8 cellular contexts compared by ENCODE assay signal in genomic region chr11:113675003-113675471, GRCh38. TPM values are rescaled to one million over a fixed set of nuclear protein-coding genes. Genes with fewer than 3 reads are reported as not detected.
DNase-seq lines count a peak whose midpoint lies in the region; ATAC-seq lines count a peak whose summit lies in the region.

No MANE protein-coding gene starts in this region.

- no peaks in the 10 kb centered on the region for H3K4me1 Mint-ChIP-seq in activated T-cell treated with anti-CD3 and anti-CD28 coated beads, Interleukin-2, amount 50 U/mL, for 4 hours (ENCODE audit: low read depth)
- H3K4me1 Mint-ChIP-seq in activated T-cell treated with anti-CD3 and anti-CD28 coated beads, Interleukin-2, amount 50 U/mL, for 24 hours (ENCODE audit: low read depth) = peaks cover 10% of the 10 kb centered on the region
- H3K4me1 Mint-ChIP-seq in activated T-helper 1 cell treated with anti-CD3 and anti-CD28 coated beads, Interleukin-12 subunit alpha, Interleukin-12 subunit beta, Interleukin-2, Interleukin-4 antibody, amounts not matched to agents 30 ng/mL and 10 ng/mL and 1 ng/mL, durations not matched to agents 14 hours and 24 hours and 36 hours (ENCODE audit: low read depth) = peaks cover 4% of the 10 kb centered on the region
- peaks cover 17% of the 10 kb centered on the region for H3K4me1 Mint-ChIP-seq in stimulated activated effector memory CD8-positive, alpha-beta T cell treated with anti-CD3 and anti-CD28 coated beads, Interleukin-12 subunit alpha, Interleukin-12 subunit beta, amount 100 ng/mL, for 72 hours

- ATAC-seq in activated T-cell treated with anti-CD3 and anti-CD28 coated beads, Interleukin-2, amount 50 U/mL, for 4 hours = peak; percentile 37 to 38
- peak; percentile 75 for ATAC-seq in HG03066 (IDR thresholded peaks at IDR 0.05; ENCODE audit: low read depth, unreplicated experiment)
- ATAC-seq in stimulated activated effector memory CD8-positive, alpha-beta T cell treated with anti-CD3 and anti-CD28 coated beads, Interleukin-12 subunit alpha, Interleukin-12 subunit beta, amount 100 ng/mL, for 72 hours = peak; percentile 95

- DNase-seq in activated T-cell treated with anti-CD3 and anti-CD28 coated beads, Interleukin-2, amount 50 U/mL, for 4 hours = no peak
- DNase-seq in activated T-cell treated with anti-CD3 and anti-CD28 coated beads, Interleukin-2, amount 50 U/mL, for 24 hours = no peak
- peak; percentile 20 for DNase-seq in activated T-helper 1 cell treated with anti-CD3 and anti-CD28 coated beads, Interleukin-12 subunit alpha, Interleukin-12 subunit beta, Interleukin-2, Interleukin-4 antibody, amounts not matched to agents 30 ng/mL and 10 ng/mL and 1 ng/mL, durations not matched to agents 14 hours and 24 hours and 36 hours (ENCODE audit: low spot score)
- DNase-seq in stimulated activated effector memory CD8-positive, alpha-beta T cell treated with anti-CD3 and anti-CD28 coated beads, Interleukin-12 subunit alpha, Interleukin-12 subunit beta, amount 100 ng/mL, for 72 hours (ENCODE audit: low spot score in 2 of 2) = peak; percentile 15 to 76
- DNase-seq in KG1 (lab: John Stamatoyannopoulos, UW) (no peak), middle frontal gyrus (ENCODE audit: extremely low spot score, low spot score) (no peak), SHP77 treated with DMSO at 0.1 percent for 48 hours (lab: John Stamatoyannopoulos, UW) (no peak)

- peaks cover 2% of the 10 kb centered on the region for H3K27me3 Mint-ChIP-seq in activated T-cell treated with anti-CD3 and anti-CD28 coated beads, Interleukin-2, amount 50 U/mL, for 4 hours (ENCODE audit: low read depth)
- peaks cover 9% of the 10 kb centered on the region for H3K27me3 Mint-ChIP-seq in activated T-cell treated with anti-CD3 and anti-CD28 coated beads, Interleukin-2, amount 50 U/mL, for 24 hours
- H3K27me3 Mint-ChIP-seq in activated T-helper 1 cell treated with anti-CD3 and anti-CD28 coated beads, Interleukin-12 subunit alpha, Interleukin-12 subunit beta, Interleukin-2, Interleukin-4 antibody, amounts not matched to agents 30 ng/mL and 10 ng/mL and 1 ng/mL, durations not matched to agents 14 hours and 24 hours and 36 hours (ENCODE audit: insufficient read depth) = no peaks in the 10 kb centered on the region

- H3K36me3 Mint-ChIP-seq in activated T-cell treated with anti-CD3 and anti-CD28 coated beads, Interleukin-2, amount 50 U/mL, for 4 hours (ENCODE audit: insufficient read depth) = no peaks in the 10 kb centered on the region
- H3K36me3 Mint-ChIP-seq in activated T-cell treated with anti-CD3 and anti-CD28 coated beads, Interleukin-2, amount 50 U/mL, for 24 hours (ENCODE audit: low read depth) = no peaks in the 10 kb centered on the region
- no peaks in the 10 kb centered on the region for H3K36me3 Mint-ChIP-seq in activated T-helper 1 cell treated with anti-CD3 and anti-CD28 coated beads, Interleukin-12 subunit alpha, Interleukin-12 subunit beta, Interleukin-2, Interleukin-4 antibody, amounts not matched to agents 30 ng/mL and 10 ng/mL and 1 ng/mL, durations not matched to agents 14 hours and 24 hours and 36 hours (ENCODE audit: low read depth)
- no peaks in the 10 kb centered on the region for H3K36me3 Mint-ChIP-seq in stimulated activated effector memory CD8-positive, alpha-beta T cell treated with anti-CD3 and anti-CD28 coated beads, Interleukin-12 subunit alpha, Interleukin-12 subunit beta, amount 100 ng/mL, for 72 hours

- no peaks in the 10 kb centered on the region for H3K9me3 Mint-ChIP-seq in activated T-cell treated with anti-CD3 and anti-CD28 coated beads, Interleukin-2, amount 50 U/mL, for 4 hours
- no peaks in the 10 kb centered on the region for H3K9me3 Mint-ChIP-seq in activated T-cell treated with anti-CD3 and anti-CD28 coated beads, Interleukin-2, amount 50 U/mL, for 24 hours
- H3K9me3 Mint-ChIP-seq in activated T-helper 1 cell treated with anti-CD3 and anti-CD28 coated beads, Interleukin-12 subunit alpha, Interleukin-12 subunit beta, Interleukin-2, Interleukin-4 antibody, amounts not matched to agents 30 ng/mL and 10 ng/mL and 1 ng/mL, durations not matched to agents 14 hours and 24 hours and 36 hours = no peaks in the 10 kb centered on the region
- no peaks in the 10 kb centered on the region for H3K9me3 Mint-ChIP-seq in stimulated activated effector memory CD8-positive, alpha-beta T cell treated with anti-CD3 and anti-CD28 coated beads, Interleukin-12 subunit alpha, Interleukin-12 subunit beta, amount 100 ng/mL, for 72 hours

- no peak overlapping the region for H3K27ac Mint-ChIP-seq in activated T-cell treated with anti-CD3 and anti-CD28 coated beads, Interleukin-2, amount 50 U/mL, for 24 hours
- peak overlapping the region; percentile 3 for H3K27ac Mint-ChIP-seq in activated T-helper 1 cell treated with anti-CD3 and anti-CD28 coated beads, Interleukin-12 subunit alpha, Interleukin-12 subunit beta, Interleukin-2, Interleukin-4 antibody, amounts not matched to agents 30 ng/mL and 10 ng/mL and 1 ng/mL, durations not matched to agents 14 hours and 24 hours and 36 hours
- no peak overlapping the region for H3K27ac Mint-ChIP-seq in stimulated activated effector memory CD8-positive, alpha-beta T cell treated with anti-CD3 and anti-CD28 coated beads, Interleukin-12 subunit alpha, Interleukin-12 subunit beta, amount 100 ng/mL, for 72 hours

- intact Hi-C loops in activated T-helper 1 cell treated with anti-CD3 and anti-CD28 coated beads, Interleukin-12 subunit alpha, Interleukin-12 subunit beta, Interleukin-2, Interleukin-4 antibody, amounts not matched to agents 30 ng/mL and 10 ng/mL and 1 ng/mL, durations not matched to agents 14 hours and 24 hours and 36 hours (cut with micrococcal nuclease) = loop anchor here (2.0 kb wide), 1 partner anchor 80 kb away; no protein-coding TSS in a partner anchor

- no peak overlapping the region for H3K4me3 Mint-ChIP-seq in activated T-cell treated with anti-CD3 and anti-CD28 coated beads, Interleukin-2, amount 50 U/mL, for 4 hours
- no peak overlapping the region for H3K4me3 Mint-ChIP-seq in activated T-cell treated with anti-CD3 and anti-CD28 coated beads, Interleukin-2, amount 50 U/mL, for 24 hours
- H3K4me3 Mint-ChIP-seq in activated T-helper 1 cell treated with anti-CD3 and anti-CD28 coated beads, Interleukin-12 subunit alpha, Interleukin-12 subunit beta, Interleukin-2, Interleukin-4 antibody, amounts not matched to agents 30 ng/mL and 10 ng/mL and 1 ng/mL, durations not matched to agents 14 hours and 24 hours and 36 hours = no peak overlapping the region
- no peak overlapping the region for H3K4me3 Mint-ChIP-seq in stimulated activated effector memory CD8-positive, alpha-beta T cell treated with anti-CD3 and anti-CD28 coated beads, Interleukin-12 subunit alpha, Interleukin-12 subunit beta, amount 100 ng/mL, for 72 hours

RNA-seq across cellular contexts. Expression of gene TMPRSS5, which starts 31.1 kb away (rescaled TPM):
- total RNA-seq in activated T-cell treated with anti-CD3 and anti-CD28 coated beads, Interleukin-2, amount 50 U/mL, for 4 hours = under 1 TPM; 0.30 to 0.55 (median 0.30) TPM
- total RNA-seq in activated T-helper 1 cell treated with anti-CD3 and anti-CD28 coated beads, Interleukin-12 subunit alpha, Interleukin-12 subunit beta, Interleukin-2, Interleukin-4 antibody, amounts not matched to agents 30 ng/mL and 10 ng/mL and 1 ng/mL, durations not matched to agents 14 hours and 24 hours and 36 hours = 0.66 and 1.6 TPM in 2 replicates

Comparison
In these comparisons a context has a peak if more than half of its experiments do, and no peak if none do; other contexts are left out.
1. ATAC-seq: peak in every context shown above with its lines; median percentile 95 in stimulated activated effector memory CD8-positive, alpha-beta T cell treated with anti-CD3 and anti-CD28 coated beads, Interleukin-12 subunit alpha, Interleukin-12 subunit beta, amount 100 ng/mL, for 72 hours; 75 in HG03066; 38 in activated T-cell treated with anti-CD3 and anti-CD28 coated beads, Interleukin-2, amount 50 U/mL, for 4 hours.
2. DNase-seq: peak in activated T-helper 1 cell treated with anti-CD3 and anti-CD28 coated beads, Interleukin-12 subunit alpha, Interleukin-12 subunit beta, Interleukin-2, Interleukin-4 antibody, amounts not matched to agents 30 ng/mL and 10 ng/mL and 1 ng/mL, durations not matched to agents 14 hours and 24 hours and 36 hours (single experiment) and stimulated activated effector memory CD8-positive, alpha-beta T cell treated with anti-CD3 and anti-CD28 coated beads, Interleukin-12 subunit alpha, Interleukin-12 subunit beta, amount 100 ng/mL, for 72 hours (2 of 2); none in activated T-cell treated with anti-CD3 and anti-CD28 coated beads, Interleukin-2, amount 50 U/mL, for 4 hours (single experiment), activated T-cell treated with anti-CD3 and anti-CD28 coated beads, Interleukin-2, amount 50 U/mL, for 24 hours (single experiment), KG1 (single experiment), middle frontal gyrus (single experiment) and SHP77 treated with DMSO at 0.1 percent for 48 hours (single experiment).